21 cellular contexts compared by ENCODE assay signal in the genomic region with DNA sequence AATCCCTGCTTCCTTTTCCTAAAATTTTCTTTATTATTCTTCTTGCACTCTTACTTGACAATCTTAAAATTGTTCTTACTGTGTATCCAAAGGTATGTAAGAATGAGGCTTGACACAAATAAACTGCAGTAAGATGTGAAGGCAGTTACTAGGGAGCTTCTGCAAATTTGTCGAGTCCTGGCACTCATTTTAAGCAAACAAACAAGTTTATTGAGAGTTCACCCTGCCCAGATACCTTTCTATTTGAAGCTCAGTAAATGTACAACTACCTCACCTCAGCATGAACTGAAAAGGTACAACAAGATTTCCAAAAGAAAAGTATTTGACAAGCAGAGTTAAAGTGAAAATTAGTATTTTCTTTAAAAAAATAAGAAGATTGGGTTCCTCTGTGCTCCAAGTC. TPM values are rescaled to one million over a fixed set of nuclear protein-coding genes. Genes with fewer than 3 reads are reported as not detected.
DNase-seq lines count a peak whose midpoint lies in the region; ATAC-seq, FAIRE-seq and TF ChIP-seq lines count a peak whose summit lies in the region.
"Had no signal": no experiment of that assay in that cellular context is flagged by ENCODE, and none has a peak within 500 bp of the region (broad histone marks: within the 10 kb centered on the region; RNA-seq: fewer than 3 reads in every experiment).

No MANE protein-coding gene starts in this region.

- H3K4me1 Mint-ChIP-seq in osteocyte (ENCODE audit: unreplicated experiment): peaks cover 31% of the 10 kb centered on the region
- H3K4me1 Mint-ChIP-seq: CD4-positive, CD25-positive, alpha-beta regulatory T cell had no signal

- no peaks in the 10 kb centered on the region for H3K9me3 Mint-ChIP-seq in osteocyte (ENCODE audit: unreplicated experiment)

- H3K36me3 Mint-ChIP-seq in osteocyte (ENCODE audit: unreplicated experiment): no peaks in the 10 kb centered on the region
- H3K36me3 Mint-ChIP-seq: CD4-positive, CD25-positive, alpha-beta regulatory T cell had no signal

- intact Hi-C loops in endothelial cell of umbilical vein (cut with micrococcal nuclease) (loop anchor here (1.0 kb wide), 1 partner anchor 13 kb away; a partner anchor contains a TSS), thyroid gland (cut with DNase I) (no loop called here)

- H3K4me2 ChIP-seq in endothelial cell of umbilical vein (ENCODE audit: insufficient read depth, low read length): no peak overlapping the region

- FAIRE-seq in GM12891 (lab: Jason Lieb, UNC): peak; percentile 82
- peak; percentile 70 for FAIRE-seq in endothelial cell of umbilical vein (lab: Jason Lieb, UNC)
- FAIRE-seq: GM12878, GM19239, HTR-8/SVneo had no signal

- no peaks in the 10 kb centered on the region for H3K9me3 ChIP-seq in endothelial cell of umbilical vein (replicated peaks; ENCODE audit: control insufficient read depth, insufficient read depth, low read length)
- no peaks in the 10 kb centered on the region for H3K9me3 ChIP-seq in thyroid gland

- ATAC-seq in HG03097 (IDR thresholded peaks at IDR 0.05; ENCODE audit: low FRiP score, unreplicated experiment): no peak
- ATAC-seq: GM12878 had no signal

- DNase-seq in GM12891 (ENCODE audit: insufficient read length, low spot score) (no peak), endothelial cell of umbilical vein (ENCODE audit: low read depth, low spot score) (peak; percentile 4), osteocyte (ENCODE audit: extremely low spot score, unreplicated experiment) (no peak), thyroid gland (no peak), SKM-1 (lab: John Stamatoyannopoulos, UW; ENCODE audit: unreplicated experiment) (no peak), SIG-M5 (lab: John Stamatoyannopoulos, UW) (no peak)
- DNase-seq in activated effector memory CD4-positive, alpha-beta T cell treated with Interleukin-2 at 50 U/mL for 16 hours: no peak
- DNase-seq: AML-193; CD4-positive, CD25-positive, alpha-beta regulatory T cell; DMS79; GM23248; NCI-H1092 treated with DMSO at 0.1 percent for 48 hours; NCI-H1694; NCI-H2107; NCI-H345; NCI-H526 treated with DMSO at 0.1 percent for 48 hours had no signal

- 32 to 60% methylated on average over 1 of the region's 1 CpG for WGBS in thyroid gland, 2 donors

- H3K79me2 ChIP-seq in endothelial cell of umbilical vein (ENCODE audit: control insufficient read depth, insufficient read depth, low read length): no peaks in the 10 kb centered on the region

- H3K27me3 Mint-ChIP-seq in osteocyte (ENCODE audit: unreplicated experiment): no peaks in the 10 kb centered on the region

- no peak for TF ChIP-seq CTCF in endothelial cell of umbilical vein (IDR thresholded peaks at IDR 0.05; ENCODE audit: extremely low read depth in 1 of 2, insufficient read depth in 1 of 2, low read depth in 1 of 2, low read length in 2 of 2)
- TF ChIP-seq CTCF in osteocyte (IDR thresholded peaks at IDR 0.05): no peak
- no peak for TF ChIP-seq CTCF in thyroid gland (IDR thresholded peaks at IDR 0.05)

- H3K27ac ChIP-seq in endothelial cell of umbilical vein (ENCODE audit: insufficient read depth, low read depth, low read length): no peak overlapping the region
- peak overlapping the region in 2 of 3 donors; percentile 15 to 24 for H3K27ac ChIP-seq in thyroid gland
- H3K27ac ChIP-seq: GM23248, RWPE1 had no signal

- H3K4me3 ChIP-seq in endothelial cell of umbilical vein (replicated peaks in 1 of 3; ENCODE audit: insufficient read depth in 1 of 3, low read depth in 1 of 3, low read length in 3 of 3): no peak overlapping the region
- no peak overlapping the region for H3K4me3 ChIP-seq in thyroid gland (replicated peaks in 1 of 3)
- H3K4me3 ChIP-seq: GM12878, GM23248 had no signal

- no peak for TF ChIP-seq POLR2A in GM12891 (IDR thresholded peaks at IDR 0.05; ENCODE audit: low read depth, low read length)
- no peak for TF ChIP-seq POLR2A in endothelial cell of umbilical vein (IDR thresholded peaks at IDR 0.05; ENCODE audit: low read depth, low read length)
- TF ChIP-seq POLR2A in thyroid gland (IDR thresholded peaks at IDR 0.05): no peak

- no peaks in the 10 kb centered on the region for H3K9me1 ChIP-seq in endothelial cell of umbilical vein (replicated peaks; ENCODE audit: control insufficient read depth, extremely low read depth, insufficient read depth, low read length)

- H2AFZ ChIP-seq in endothelial cell of umbilical vein (ENCODE audit: low read depth, low read length): no peak overlapping the region

- H3K27ac Mint-ChIP-seq in osteocyte (ENCODE audit: unreplicated experiment): peak overlapping the region; percentile 87
- H3K27ac Mint-ChIP-seq: CD4-positive, CD25-positive, alpha-beta regulatory T cell had no signal

- no TSS peak for BruUV-seq in endothelial cell of umbilical vein (replicated peaks; lab: Mats Ljungman, UMichigan)

- POLR2A ChIA-PET in endothelial cell of umbilical vein (lab: Charles Lee): no interaction called here

- dilution Hi-C loops in endothelial cell of umbilical vein (cut with MboI; ENCODE audit: extremely low pct_ligation_motif_present, low sequenced_read_pairs): no loop called here

- H3K4me3 Mint-ChIP-seq in osteocyte (ENCODE audit: unreplicated experiment): peak overlapping the region; percentile 8
- H3K4me3 Mint-ChIP-seq: CD4-positive, CD25-positive, alpha-beta regulatory T cell had no signal

- H3K4me1 ChIP-seq in endothelial cell of umbilical vein (ENCODE audit: control insufficient read depth, extremely low read depth, insufficient read depth, low read length): peaks cover 39% of the 10 kb centered on the region
- peaks cover 0 to 6% of the 10 kb centered on the region in 2 donors for H3K4me1 ChIP-seq in thyroid gland

- CTCF ChIA-PET in endothelial cell of umbilical vein (lab: Charles Lee): interaction anchor here (2.9 kb wide), 1 partner anchor 24 kb away, joined by 20 read pairs; no protein-coding TSS in a partner anchor

- H3K36me3 ChIP-seq in endothelial cell of umbilical vein (ENCODE audit: control insufficient read depth in 2 of 2, extremely low read depth in 1 of 2, insufficient read depth in 2 of 2, low read length in 2 of 2) (no peaks in the 10 kb centered on the region), thyroid gland (no peaks in the 10 kb centered on the region)

- no peaks in the 10 kb centered on the region for H4K20me1 ChIP-seq in endothelial cell of umbilical vein (replicated peaks; ENCODE audit: control insufficient read depth, extremely low read depth, insufficient read depth, low read length)

- H3K27me3 ChIP-seq in endothelial cell of umbilical vein (ENCODE audit: control insufficient read depth in 2 of 2, insufficient read depth in 2 of 2, low read length in 2 of 2) (no peaks in the 10 kb centered on the region), thyroid gland (no peaks in the 10 kb centered on the region)

- no peak overlapping the region for H3K9ac ChIP-seq in endothelial cell of umbilical vein (replicated peaks; ENCODE audit: extremely low read depth, insufficient read depth, low read length)
- H3K9ac ChIP-seq: GM23248 had no signal

TF ChIP-seq in GM12891, 5 proteins besides CTCF, POLR2A, EP300 and RAD21:
- TF ChIP-seq SPI1 (IDR thresholded peaks at IDR 0.05; ENCODE audit: low read depth, low read length): no peak

TF ChIP-seq in endothelial cell of umbilical vein, 7 proteins besides CTCF, POLR2A, EP300 and RAD21:
- TF ChIP-seq, protein P1, sequence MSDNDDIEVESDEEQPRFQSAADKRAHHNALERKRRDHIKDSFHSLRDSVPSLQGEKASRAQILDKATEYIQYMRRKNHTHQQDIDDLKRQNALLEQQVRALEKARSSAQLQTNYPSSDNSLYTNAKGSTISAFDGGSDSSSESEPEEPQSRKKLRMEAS (IDR thresholded peaks at IDR 0.05; ENCODE audit: insufficient read depth, insufficient read length): no peak
- TF ChIP-seq POLR2AphosphoS5 (IDR thresholded peaks at IDR 0.05; ENCODE audit: insufficient read depth, low read depth, low read length) (no peak), MYC (IDR thresholded peaks at IDR 0.05; ENCODE audit: low read depth, low read length) (no peak), JUN (IDR thresholded peaks at IDR 0.05; ENCODE audit: borderline replicate concordance, insufficient read depth, insufficient read length, low read depth) (no peak), EZH2 (IDR thresholded peaks at IDR 0.05; ENCODE audit: borderline replicate concordance, low read depth, low read length, severe bottlenecking) (no peak), GATA2 (IDR thresholded peaks at IDR 0.05; ENCODE audit: insufficient read depth, insufficient read length, low read depth, low read length) (no peak), FOS (IDR thresholded peaks at IDR 0.05; ENCODE audit: borderline replicate concordance, insufficient read depth, low read length) (no peak)

RNA-seq across cellular contexts. Expression of a gene that starts 13.3 kb away (rescaled TPM):
- polyA plus RNA-seq in GM12891 (2012; ENCODE audit: low read depth, missing spikeins): 3.7 TPM
- total RNA-seq in endothelial cell of umbilical vein (18.4 and 25.6 TPM in 2 replicates), osteocyte (19.7 and 23.2 TPM in 2 replicates), thyroid gland (10 to 100 TPM; 13.1 to 28.2 (median 23.2) TPM)
- polyA plus RNA-seq in endothelial cell of umbilical vein: 8.1 and 44.1 TPM in 2 replicates
- 11.5 and 12.7 TPM in 2 replicates for polyA plus RNA-seq in endothelial cell of umbilical vein (2011; cell fraction: cytosol; rRNA removed)
- polyA plus RNA-seq in endothelial cell of umbilical vein (2011; cell fraction: nucleus; rRNA removed): 37.0 and 62.6 TPM in 2 replicates
- polyA plus RNA-seq in endothelial cell of umbilical vein (2012): 27.8 and 36.1 TPM in 2 replicates
- 21.4 TPM in 2 replicates for polyA minus RNA-seq in endothelial cell of umbilical vein
- polyA minus RNA-seq in endothelial cell of umbilical vein (2011; cell fraction: cytosol; rRNA and poly(A)+ RNA removed): 8.8 TPM
- polyA minus RNA-seq in endothelial cell of umbilical vein (2011; cell fraction: nucleus; rRNA and poly(A)+ RNA removed): 21.5 and 26.0 TPM in 2 replicates
- polyA plus RNA-seq: CD4-positive, CD25-positive, alpha-beta regulatory T cell had no signal
